Comparison of ENCODE assay signal across 1 cellular context in genomic region chr12:105852958-105853357, GRCh38.
TF ChIP-seq lines count a peak whose summit lies in the region.

No MANE protein-coding gene starts in this region.

TF ChIP-seq in HepG2, 621 proteins besides CTCF, POLR2A, EP300 and RAD21 (continued from another document):
- no peak for TF ChIP-seq MTF2 (CRISPR knock-in tag; IDR thresholded peaks at IDR 0.05; ENCODE audit: borderline replicate concordance)
